Comparison of ENCODE assay signal across 10 cellular contexts in the genomic region with DNA sequence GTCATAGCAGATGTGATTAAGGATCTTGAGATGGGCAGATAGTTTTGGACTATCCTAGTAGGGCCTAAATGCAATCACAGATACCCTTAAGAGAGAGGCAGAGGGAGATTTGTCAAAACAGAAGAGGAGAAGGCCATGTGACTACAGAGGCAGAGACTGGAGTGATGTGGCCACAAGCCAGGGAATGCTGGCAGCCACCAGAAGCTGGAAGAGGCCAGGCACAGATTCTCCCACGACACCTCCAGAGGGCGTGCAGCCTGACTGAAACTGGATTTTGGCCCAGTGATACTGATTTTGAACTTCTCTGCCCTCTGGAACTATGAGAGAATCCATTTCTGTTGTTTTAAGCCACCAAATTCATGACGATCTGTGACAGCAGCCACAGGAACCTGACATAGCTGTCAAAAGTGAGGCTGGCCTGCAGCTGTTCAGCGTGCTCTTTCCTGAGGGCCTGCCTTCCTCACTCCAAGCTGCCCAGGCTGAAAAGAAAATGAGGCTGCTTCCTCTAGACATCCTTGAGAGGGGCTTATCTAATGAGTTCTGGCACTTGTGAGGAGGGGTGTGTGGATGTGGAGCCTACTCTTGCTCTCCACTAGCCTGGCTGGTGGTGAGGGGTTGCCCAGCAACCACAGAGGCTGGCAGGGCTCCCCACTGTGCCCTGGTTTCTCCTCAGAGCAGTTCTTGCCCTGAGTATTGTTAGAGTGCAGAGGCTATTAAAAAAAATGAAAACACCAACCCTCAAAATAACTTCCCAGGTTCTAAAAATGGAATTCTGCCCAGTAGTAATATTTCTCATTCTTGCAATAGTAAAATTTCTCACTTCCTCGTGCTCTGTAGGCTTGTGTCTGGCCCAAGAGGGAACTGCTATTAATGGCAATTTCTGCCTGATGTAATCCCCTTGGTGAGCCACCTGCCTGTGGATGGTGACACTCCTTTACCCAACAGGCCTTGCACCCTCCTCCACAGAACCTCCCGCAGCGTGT. TPM values are rescaled to one million over a fixed set of nuclear protein-coding genes. Genes with fewer than 3 reads are reported as not detected.
A peak's percentile ranks its signal among the peaks of the same experiment; 100 is the strongest.
DNase-seq lines count a peak whose midpoint lies in the region; ATAC-seq, FAIRE-seq and TF ChIP-seq lines count a peak whose summit lies in the region.
"Had no signal": no experiment of that assay in that cellular context is flagged by ENCODE, and none has a peak within 500 bp of the region (broad histone marks: within the 10 kb centered on the region; RNA-seq: fewer than 3 reads in every experiment).

No MANE protein-coding gene starts in this region.

- peaks cover 17% of the 10 kb centered on the region for H3K9me3 Mint-ChIP-seq in WTC11
- H3K9me3 Mint-ChIP-seq in stimulated activated effector memory CD8-positive, alpha-beta T cell treated with anti-CD3 and anti-CD28 coated beads, Interleukin-12 subunit alpha, Interleukin-12 subunit beta, amount 100 ng/mL, for 72 hours: peaks cover 3% of the 10 kb centered on the region

- H3K27me3 Mint-ChIP-seq in WTC11 (ENCODE audit: low read depth): no peaks in the 10 kb centered on the region; the same call in 1 of the 2 replicates

- DNase-seq in WTC11 (ENCODE audit: low spot score) (no peak), H54 (ENCODE audit: insufficient read length, low spot score) (no peak)
- DNase-seq in stimulated activated effector memory CD8-positive, alpha-beta T cell treated with anti-CD3 and anti-CD28 coated beads, Interleukin-12 subunit alpha, Interleukin-12 subunit beta, amount 100 ng/mL, for 72 hours (ENCODE audit: low spot score in 2 of 2): no peak
- no peak for DNase-seq in stimulated activated CD4-positive, alpha-beta T cell treated with anti-CD3 and anti-CD28 coated beads, Interleukin-15, amount 100 ng/mL, for 24 hours
- no peak for DNase-seq in activated CD8-positive, alpha-beta memory T cell treated with anti-CD3 and anti-CD28 coated beads, Interleukin-2, amount 50 U/mL, for 4 hours

- POLR2A ChIA-PET in WTC11 (lab: Charles Lee): no interaction called here

- ATAC-seq in GM21423 (IDR thresholded peaks at IDR 0.05; ENCODE audit: unreplicated experiment) (peak; percentile 89), HG03558 (IDR thresholded peaks at IDR 0.05; ENCODE audit: extremely low read depth, unreplicated experiment) (peak; percentile 91), WTC11 (no peak)
- ATAC-seq in stimulated activated effector memory CD8-positive, alpha-beta T cell treated with anti-CD3 and anti-CD28 coated beads, Interleukin-12 subunit alpha, Interleukin-12 subunit beta, amount 100 ng/mL, for 72 hours: no peak

- no peak for TF ChIP-seq POLR2A in H54 (IDR thresholded peaks at IDR 0.05; ENCODE audit: low read depth, low read length)

- no peak overlapping the region for H3K27ac Mint-ChIP-seq in WTC11
- H3K27ac Mint-ChIP-seq in stimulated activated effector memory CD8-positive, alpha-beta T cell treated with anti-CD3 and anti-CD28 coated beads, Interleukin-12 subunit alpha, Interleukin-12 subunit beta, amount 100 ng/mL, for 72 hours: peak overlapping the region; percentile 72

- no peak overlapping the region for H3K4me3 Mint-ChIP-seq in WTC11
- no peak overlapping the region for H3K4me3 Mint-ChIP-seq in stimulated activated effector memory CD8-positive, alpha-beta T cell treated with anti-CD3 and anti-CD28 coated beads, Interleukin-12 subunit alpha, Interleukin-12 subunit beta, amount 100 ng/mL, for 72 hours

- no peak for FAIRE-seq in H54 (lab: Jason Lieb, UNC)
- FAIRE-seq: astrocyte had no signal

- CTCF ChIA-PET in WTC11 (lab: Charles Lee): no interaction called here

- H3K4me1 Mint-ChIP-seq in WTC11: no peaks in the 10 kb centered on the region
- peaks cover 24% of the 10 kb centered on the region for H3K4me1 Mint-ChIP-seq in stimulated activated effector memory CD8-positive, alpha-beta T cell treated with anti-CD3 and anti-CD28 coated beads, Interleukin-12 subunit alpha, Interleukin-12 subunit beta, amount 100 ng/mL, for 72 hours

- peak; percentile 21 for TF ChIP-seq CTCF in GM12873 (IDR thresholded peaks at IDR 0.05; ENCODE audit: insufficient read depth, low read depth, low read length, missing control alignments)
- TF ChIP-seq CTCF in WTC11 (IDR thresholded peaks at IDR 0.05): no peak

- peaks cover 9% of the 10 kb centered on the region for H3K36me3 Mint-ChIP-seq in WTC11
- H3K36me3 Mint-ChIP-seq in stimulated activated effector memory CD8-positive, alpha-beta T cell treated with anti-CD3 and anti-CD28 coated beads, Interleukin-12 subunit alpha, Interleukin-12 subunit beta, amount 100 ng/mL, for 72 hours: peaks cover 1% of the 10 kb centered on the region

TF ChIP-seq in WTC11, 78 proteins besides CTCF, POLR2A, EP300 and RAD21:
- TF ChIP-seq GTF2I (CRISPR knock-in tag; conservative IDR thresholded peaks at IDR 0.05) (0 out of 2 replicates have a peak, but pooled peaks have one; percentile 55), SOX15 (CRISPR knock-in tag; IDR thresholded peaks at IDR 0.05) (no peak)
- TF ChIP-seq, protein P1, sequence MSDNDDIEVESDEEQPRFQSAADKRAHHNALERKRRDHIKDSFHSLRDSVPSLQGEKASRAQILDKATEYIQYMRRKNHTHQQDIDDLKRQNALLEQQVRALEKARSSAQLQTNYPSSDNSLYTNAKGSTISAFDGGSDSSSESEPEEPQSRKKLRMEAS (CRISPR knock-in tag; IDR thresholded peaks at IDR 0.05): no peak
- TF ChIP-seq, protein P2, sequence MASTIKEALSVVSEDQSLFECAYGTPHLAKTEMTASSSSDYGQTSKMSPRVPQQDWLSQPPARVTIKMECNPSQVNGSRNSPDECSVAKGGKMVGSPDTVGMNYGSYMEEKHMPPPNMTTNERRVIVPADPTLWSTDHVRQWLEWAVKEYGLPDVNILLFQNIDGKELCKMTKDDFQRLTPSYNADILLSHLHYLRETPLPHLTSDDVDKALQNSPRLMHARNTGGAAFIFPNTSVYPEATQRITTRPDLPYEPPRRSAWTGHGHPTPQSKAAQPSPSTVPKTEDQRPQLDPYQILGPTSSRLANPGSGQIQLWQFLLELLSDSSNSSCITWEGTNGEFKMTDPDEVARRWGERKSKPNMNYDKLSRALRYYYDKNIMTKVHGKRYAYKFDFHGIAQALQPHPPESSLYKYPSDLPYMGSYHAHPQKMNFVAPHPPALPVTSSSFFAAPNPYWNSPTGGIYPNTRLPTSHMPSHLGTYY (CRISPR knock-in tag; IDR thresholded peaks at IDR 0.05): no peak

RNA-seq across cellular contexts. Expression of gene EPS8L3, which starts 52.4 kb away (rescaled TPM):
- total RNA-seq in WTC11 (2021): 0.17 to 0.41 TPM in 2 of 3 replicates, not detected in the other
- total RNA-seq: astrocyte, renal cortical epithelial cell had no signal

Comparison
In these comparisons a context has a peak if more than half of its experiments do, and no peak if none do; other contexts are left out.
1. ATAC-seq: peak in GM21423 (single experiment) and HG03558 (single experiment); none in WTC11 (single experiment) and stimulated activated effector memory CD8-positive, alpha-beta T cell treated with anti-CD3 and anti-CD28 coated beads, Interleukin-12 subunit alpha, Interleukin-12 subunit beta, amount 100 ng/mL, for 72 hours (single experiment).